Comparison of ENCODE assay signal across 10 cellular contexts in the genomic region with DNA sequence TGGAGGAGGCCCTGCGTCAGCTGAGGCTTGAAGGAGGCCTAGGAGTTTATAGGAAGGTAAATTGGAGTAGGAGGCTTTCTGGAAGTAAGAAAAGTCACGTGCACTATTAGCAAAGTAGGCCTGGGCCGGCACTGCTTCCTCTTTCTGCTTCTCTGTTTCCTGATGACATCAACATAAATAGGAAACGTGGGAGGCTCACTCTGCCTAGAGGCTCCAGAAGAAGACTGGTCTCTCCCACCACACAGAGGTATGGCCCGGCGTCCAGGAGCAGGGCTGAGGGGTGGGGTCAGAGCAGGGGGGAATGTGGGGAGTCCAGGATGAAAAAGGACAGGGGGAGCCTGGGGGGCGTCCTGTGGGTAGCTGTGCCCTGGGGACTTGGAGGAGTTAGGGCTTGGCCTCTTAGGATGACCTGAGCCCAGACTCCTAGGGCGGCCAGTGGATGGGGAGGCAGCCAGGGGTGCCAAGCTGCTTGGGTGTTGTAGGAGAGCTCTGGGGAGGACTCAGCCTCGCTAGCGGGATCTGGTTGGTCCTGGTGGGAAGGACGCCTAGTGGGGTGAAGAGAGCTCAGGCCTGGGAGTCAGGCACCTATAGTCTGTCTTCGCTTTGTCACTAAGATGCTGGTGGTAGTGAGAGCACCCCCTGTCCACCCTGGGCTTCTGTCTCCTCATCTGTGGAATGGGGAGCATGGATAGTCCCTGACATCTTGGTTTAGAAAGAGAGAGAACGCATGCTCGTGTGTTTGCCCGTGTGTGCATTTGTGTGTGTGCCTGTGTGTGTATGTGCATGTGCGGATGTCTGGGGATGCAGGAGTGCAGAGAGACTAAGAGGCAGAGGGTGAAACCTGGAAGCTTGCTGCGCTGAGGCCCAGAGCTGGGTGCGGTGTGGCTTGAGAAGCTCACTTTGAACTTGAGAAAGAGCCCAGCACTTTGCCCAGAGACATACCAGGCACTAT. TPM values are rescaled to one million over a fixed set of nuclear protein-coding genes. Genes with fewer than 3 reads are reported as not detected.
DNase-seq lines count a peak whose midpoint lies in the region; ATAC-seq and TF ChIP-seq lines count a peak whose summit lies in the region.
"Had no signal": no experiment of that assay in that cellular context is flagged by ENCODE, and none has a peak within 500 bp of the region (broad histone marks: within the 10 kb centered on the region; RNA-seq: fewer than 3 reads in every experiment).

A gene (plus strand): TSS at position 198 of the 952 bp plus-strand sequence. CDS start 8,580 bp downstream, outside the sequence.

- no peaks in the 10 kb centered on the region for H3K36me3 ChIP-seq in lower lobe of right lung

- no peaks in the 10 kb centered on the region for H3K9me3 ChIP-seq in lower lobe of right lung

- H3K27ac Mint-ChIP-seq in activated CD8-positive, alpha-beta memory T cell treated with anti-CD3 and anti-CD28 coated beads, Interleukin-2, amount 10 ng/mL, durations not matched to agents 7 days and 5 days, result no peak within 1 kb of the TSS
- H3K27ac Mint-ChIP-seq: CD8-positive, alpha-beta T cell had no signal

- peak within 1 kb of the TSS; percentile 53 for H3K4me3 ChIP-seq in lower lobe of right lung

- no peaks in the 10 kb centered on the region for H3K36me3 Mint-ChIP-seq in activated T-cell treated with anti-CD3 and anti-CD28 coated beads, Interleukin-2, amount 50 U/mL, for 4 hours (ENCODE audit: insufficient read depth)
- no peaks in the 10 kb centered on the region for H3K36me3 Mint-ChIP-seq in activated CD8-positive, alpha-beta memory T cell treated with anti-CD3 and anti-CD28 coated beads, Interleukin-2, amount 10 ng/mL, durations not matched to agents 7 days and 5 days
- H3K36me3 Mint-ChIP-seq: CD8-positive, alpha-beta T cell had no signal

- H3K4me1 ChIP-seq in lower lobe of right lung, result peaks cover 16% of the 10 kb centered on the region

- H3K27me3 ChIP-seq in lower lobe of right lung (ENCODE audit: low read depth), result no peaks in the 10 kb centered on the region

- intact Hi-C loops in lower lobe of right lung (cut with DNase I), result loop anchor here (10.0 kb wide), 1 partner anchor 59 kb away; no protein-coding TSS in a partner anchor

- H3K4me1 Mint-ChIP-seq in activated T-cell treated with anti-CD3 and anti-CD28 coated beads, Interleukin-2, amount 50 U/mL, for 4 hours (ENCODE audit: low read depth), result peaks cover 3% of the 10 kb centered on the region
- H3K4me1 Mint-ChIP-seq in activated CD8-positive, alpha-beta memory T cell treated with anti-CD3 and anti-CD28 coated beads, Interleukin-2, amount 10 ng/mL, durations not matched to agents 7 days and 5 days, result peaks cover 11% of the 10 kb centered on the region

- no peak for DNase-seq in activated T-cell treated with anti-CD3 and anti-CD28 coated beads, Interleukin-2, amount 50 U/mL, for 4 hours
- no peak for DNase-seq in activated T-cell treated with anti-CD3 and anti-CD28 coated beads, Interleukin-2, amount 50 U/mL, for 1 hour
- no peak for DNase-seq in activated CD8-positive, alpha-beta memory T cell treated with anti-CD3 and anti-CD28 coated beads, Interleukin-2, amount 10 ng/mL, durations not matched to agents 7 days and 5 days
- DNase-seq in lower lobe of right lung (peak; percentile 86), ureter (ENCODE audit: low spot score) (peak; percentile 46), HuH-7 (ENCODE audit: low spot score) (no peak), NCI-H1417 treated with DMSO at 0.1 percent for 48 hours (lab: John Stamatoyannopoulos, UW) (no peak)
- no peak for DNase-seq in stimulated activated CD4-positive, alpha-beta T cell treated with anti-CD3 and anti-CD28 coated beads, Interleukin-4, amount 100 ng/mL, for 24 hours

- peaks cover 16% of the 10 kb centered on the region for H3K27me3 Mint-ChIP-seq in activated T-cell treated with anti-CD3 and anti-CD28 coated beads, Interleukin-2, amount 50 U/mL, for 4 hours (ENCODE audit: low read depth)
- H3K27me3 Mint-ChIP-seq in activated CD8-positive, alpha-beta memory T cell treated with anti-CD3 and anti-CD28 coated beads, Interleukin-2, amount 10 ng/mL, durations not matched to agents 7 days and 5 days, result peaks cover 59% of the 10 kb centered on the region

- H3K4me3 Mint-ChIP-seq in activated T-cell treated with anti-CD3 and anti-CD28 coated beads, Interleukin-2, amount 50 U/mL, for 4 hours, result peak within 1 kb of the TSS; percentile 66
- peak within 1 kb of the TSS; percentile 58 for H3K4me3 Mint-ChIP-seq in activated CD8-positive, alpha-beta memory T cell treated with anti-CD3 and anti-CD28 coated beads, Interleukin-2, amount 10 ng/mL, durations not matched to agents 7 days and 5 days
- H3K4me3 Mint-ChIP-seq: CD8-positive, alpha-beta T cell had no signal

- TF ChIP-seq CTCF in lower lobe of right lung (IDR thresholded peaks at IDR 0.05), result no peak

- H3K9me3 Mint-ChIP-seq in activated T-cell treated with anti-CD3 and anti-CD28 coated beads, Interleukin-2, amount 50 U/mL, for 4 hours, result no peaks in the 10 kb centered on the region
- H3K9me3 Mint-ChIP-seq in activated CD8-positive, alpha-beta memory T cell treated with anti-CD3 and anti-CD28 coated beads, Interleukin-2, amount 10 ng/mL, durations not matched to agents 7 days and 5 days (ENCODE audit: low read depth), result no peaks in the 10 kb centered on the region
- H3K9me3 Mint-ChIP-seq: CD8-positive, alpha-beta T cell had no signal

- peak within 1 kb of the TSS; percentile 77 for H3K27ac ChIP-seq in lower lobe of right lung

- CTCF ChIA-PET in activated CD8-positive, alpha-beta memory T cell treated with anti-CD3 and anti-CD28 coated beads, Interleukin-2, amount 10 ng/mL, durations not matched to agents 7 days and 5 days (lab: Charles Lee), result interaction anchor here (1.0 to 2.1 kb wide), 2 partner anchors 57 to 60 kb away, joined by 3 to 8 read pairs; no protein-coding TSS in a partner anchor

- no peak for ATAC-seq in activated T-cell treated with anti-CD3 and anti-CD28 coated beads, Interleukin-2, amount 50 U/mL, for 4 hours
- ATAC-seq in activated CD8-positive, alpha-beta memory T cell treated with anti-CD3 and anti-CD28 coated beads, Interleukin-2, amount 10 ng/mL, durations not matched to agents 7 days and 5 days, result no peak
- peak; percentile 92 to 95 for ATAC-seq in lower lobe of right lung
- ATAC-seq: CD8-positive, alpha-beta T cell had no signal

RNA-seq across cellular contexts. Expression of the gene that starts here (rescaled TPM):
- 1 to 10 TPM; 1.3 to 2.7 (median 2.5) TPM for total RNA-seq in activated T-cell treated with anti-CD3 and anti-CD28 coated beads, Interleukin-2, amount 50 U/mL, for 4 hours
- 10 to 100 TPM in 1 of 2 experiments, 1 to 10 TPM in 1; 3.0 to 26.9 TPM for total RNA-seq in activated CD8-positive, alpha-beta memory T cell treated with anti-CD3 and anti-CD28 coated beads, Interleukin-2, amount 10 ng/mL, durations not matched to agents 7 days and 5 days
- 30.1 TPM for total RNA-seq in lower lobe of right lung
- 8.6 TPM for total RNA-seq in ureter
- total RNA-seq: HT1080 had no signal

Comparison
In these comparisons a context has a peak if more than half of its experiments do, and no peak if none do; other contexts are left out.
1. ATAC-seq: peak in lower lobe of right lung (2 of 2); none in activated T-cell treated with anti-CD3 and anti-CD28 coated beads, Interleukin-2, amount 50 U/mL, for 4 hours (0 of 2) and activated CD8-positive, alpha-beta memory T cell treated with anti-CD3 and anti-CD28 coated beads, Interleukin-2, amount 10 ng/mL, durations not matched to agents 7 days and 5 days (single experiment).
2. DNase-seq: peak in lower lobe of right lung (single experiment) and ureter (single experiment); none in activated T-cell treated with anti-CD3 and anti-CD28 coated beads, Interleukin-2, amount 50 U/mL, for 4 hours (single experiment), activated T-cell treated with anti-CD3 and anti-CD28 coated beads, Interleukin-2, amount 50 U/mL, for 1 hour (single experiment), activated CD8-positive, alpha-beta memory T cell treated with anti-CD3 and anti-CD28 coated beads, Interleukin-2, amount 10 ng/mL, durations not matched to agents 7 days and 5 days (single experiment), stimulated activated CD4-positive, alpha-beta T cell treated with anti-CD3 and anti-CD28 coated beads, Interleukin-4, amount 100 ng/mL, for 24 hours (single experiment), HuH-7 (single experiment) and NCI-H1417 treated with DMSO at 0.1 percent for 48 hours (single experiment).